Comparison of ENCODE assay signal across 29 cellular contexts in genomic region chr5:158516521-158516920, GRCh38.
"Had no signal": no experiment of that assay in that cellular context is flagged by ENCODE, and none has a peak within 500 bp of the region (broad histone marks: within the 10 kb centered on the region; RNA-seq: fewer than 3 reads in every experiment).

No MANE protein-coding gene starts in this region.

- H3K36me3 ChIP-seq: brain microvascular endothelial cell, breast epithelium had no signal

- ATAC-seq: activated CD8-positive, alpha-beta memory T cell treated with anti-CD3 and anti-CD28 coated beads, Interleukin-2, amount 10 ng/mL, durations not matched to agents 7 days and 5 days; activated CD8-positive, alpha-beta T cell treated with anti-CD3 and anti-CD28 coated beads, Interleukin-2, amount 10 ng/mL, durations not matched to agents 7 days and 5 days; activated naive CD8-positive, alpha-beta T cell treated with anti-CD3 and anti-CD28 coated beads, Interleukin-2, amount 50 U/mL, for 24 hours; body of pancreas had no signal

- H3K4me3 ChIP-seq: body of pancreas, breast epithelium had no signal

- H3K9me3 ChIP-seq: body of pancreas, breast epithelium had no signal

- H3K27me3 ChIP-seq: body of pancreas, brain microvascular endothelial cell, breast epithelium had no signal

- H3K27ac ChIP-seq: body of pancreas, brain microvascular endothelial cell, breast epithelium, VCaP had no signal

- H3K4me1 ChIP-seq: body of pancreas, breast epithelium had no signal

- DNase-seq: activated B cell treated with CpG ODN at 0.5 μM for 24 hours; activated CD4-positive, alpha-beta memory T cell treated with anti-CD3 and anti-CD28 coated beads, Interleukin-2, amount 10 ng/mL, durations not matched to agents 7 days and 5 days; activated CD4-positive, alpha-beta T cell treated with anti-CD3 and anti-CD28 coated beads for 4 hours; activated CD4-positive, alpha-beta T cell treated with anti-CD3 and anti-CD28 coated beads, Interleukin-2, amount 10 ng/mL, durations not matched to agents 24 days and 14 days; activated CD4-positive, alpha-beta T cell treated with anti-CD3 and anti-CD28 coated beads, Interleukin-2, amount 50 U/mL, for 1 hour; activated CD4-positive, alpha-beta T cell treated with anti-CD3 and anti-CD28 coated beads, Interleukin-2, amount 50 U/mL, for 4 hours; activated CD4-positive, CD25-positive, alpha-beta regulatory T cell treated with anti-CD3 and anti-CD28 coated beads, Interleukin-2, amount 50 U/mL, for 72 hours; activated CD8-positive, alpha-beta memory T cell treated with anti-CD3 and anti-CD28 coated beads for 24 hours; activated CD8-positive, alpha-beta memory T cell treated with anti-CD3 and anti-CD28 coated beads, Interleukin-2, amount 10 ng/mL, durations not matched to agents 7 days and 5 days; activated CD8-positive, alpha-beta memory T cell treated with anti-CD3 and anti-CD28 coated beads, Interleukin-2, amount 50 U/mL, for 48 hours; activated CD8-positive, alpha-beta T cell treated with anti-CD3 and anti-CD28 coated beads, Interleukin-2, amount 10 ng/mL, durations not matched to agents 7 days and 5 days; activated effector memory CD4-positive, alpha-beta T cell treated with Interleukin-2 at 50 U/mL for 16 hours; activated gamma-delta T cell; activated naive CD4-positive, alpha-beta T cell treated with anti-CD3 and anti-CD28 coated beads, Interleukin-2, amount 10 ng/mL, durations not matched to agents 7 days and 5 days; activated naive CD4-positive, alpha-beta T cell treated with Interleukin-2 at 50 U/mL for 16 hours; activated naive CD8-positive, alpha-beta T cell treated with anti-CD3 and anti-CD28 coated beads, Interleukin-2, amount 10 ng/mL, durations not matched to agents 7 days and 5 days; activated naive CD8-positive, alpha-beta T cell treated with anti-CD3 and anti-CD28 coated beads, Interleukin-2, amount 50 U/mL, for 24 hours; activated T-cell treated with anti-CD3 and anti-CD28 coated beads, Interleukin-2, amount 50 U/mL, for 24 hours; activated T-cell treated with anti-CD3 and anti-CD28 coated beads, Interleukin-2, amount 50 U/mL, for 48 hours; amniotic stem cell; aorta; body of pancreas; brain microvascular endothelial cell; central memory CD4-positive, alpha-beta T cell; T-helper 1 cell; T-helper 2 cell; T-helper 9 cell had no signal
